ENCODE assay signal across 16 cellular contexts in genomic region chr11:95544095-95544795, GRCh38.
DNase-seq lines count a peak whose midpoint lies in the region; ATAC-seq, FAIRE-seq and TF ChIP-seq lines count a peak whose summit lies in the region.
"Had no signal": no experiment of that assay in that cellular context is flagged by ENCODE, and none has a peak within 500 bp of the region (broad histone marks: within the 10 kb centered on the region; RNA-seq: fewer than 3 reads in every experiment).

No MANE protein-coding gene starts in this region.

- H3K9ac ChIP-seq in HepG2 (ENCODE audit: insufficient read depth, low read depth, low read length) = no peak overlapping the region
- H3K9ac ChIP-seq: neural progenitor cell had no signal

- no peak overlapping the region for H3K4me3 Mint-ChIP-seq in activated T-helper 17 cell treated with anti-CD3 and anti-CD28 coated beads, Interleukin-2, amount 50 U/mL, for 72 hours
- H3K4me3 Mint-ChIP-seq: neural progenitor cell had no signal

- no peak for TF ChIP-seq CTCF in HepG2 (CRISPR knock-in tag; IDR thresholded peaks at IDR 0.05)
- TF ChIP-seq CTCF in right lobe of liver (IDR thresholded peaks at IDR 0.05) = no peak
- no peak for TF ChIP-seq CTCF in prostate gland (IDR thresholded peaks at IDR 0.05)

- no peak for TF ChIP-seq RAD21 in HepG2 (CRISPR knock-in tag; IDR thresholded peaks at IDR 0.05)

- no peak for FAIRE-seq in HepG2 (lab: Jason Lieb, UNC)

- no peaks in the 10 kb centered on the region for H4K20me1 ChIP-seq in HepG2 (ENCODE audit: insufficient read depth, low read length)

- H3K4me1 ChIP-seq in HepG2 (ENCODE audit: insufficient read depth, low read length) (no peaks in the 10 kb centered on the region), right lobe of liver (no peaks in the 10 kb centered on the region), prostate gland (replicated peaks) (no peaks in the 10 kb centered on the region)
- H3K4me1 ChIP-seq: ascending aorta, colonic mucosa had no signal

- 0% methylated on average over 3 of the region's 3 CpGs for WGBS in HepG2 (ENCODE audit: low lambda C conversion rate)
- WGBS in right lobe of liver (ENCODE audit: insufficient coverage, low coverage, low lambda C conversion rate, missing lambda C conversion rate) = 91% methylated on average over 3 of the region's 3 CpGs
- 78% methylated on average over 3 of the region's 3 CpGs for WGBS in prostate gland

- in situ Hi-C loops in HepG2 (cut with HindIII; ENCODE audit: extremely low pct_ligation_motif_present, low pct_unique_long_range_greater_than_20kb) = no loop called here

- DNase-seq in HepG2 (ENCODE audit: low spot score) (no peak), right lobe of liver (no peak), fibroblast of peridontal ligament (ENCODE audit: extremely low read depth) (peak; percentile 62), NCI-H1930 (lab: John Stamatoyannopoulos, UW) (no peak), DMS153 (lab: John Stamatoyannopoulos, UW) (no peak), prostate gland (ENCODE audit: low spot score) (no peak)
- DNase-seq: colonic mucosa, midbrain, MM.1S, NCI-H2029 treated with DMSO at 0.1 percent for 48 hours, NCI-H748 treated with DMSO at 0.1 percent for 48 hours, PC-9 had no signal

- H3K9me3 Mint-ChIP-seq in activated T-helper 17 cell treated with anti-CD3 and anti-CD28 coated beads, Interleukin-2, amount 50 U/mL, for 72 hours = no peaks in the 10 kb centered on the region

- POLR2A ChIA-PET in HepG2 (lab: Yijun Ruan, JAX) = no interaction called here

- no peak for TF ChIP-seq POLR2A in HepG2 (IDR thresholded peaks at IDR 0.05; ENCODE audit: insufficient read depth in 1 of 2, low read depth in 2 of 2, low read length in 2 of 2)
- no peak for TF ChIP-seq POLR2A in right lobe of liver (IDR thresholded peaks at IDR 0.05)
- no peak for TF ChIP-seq POLR2A in prostate gland (IDR thresholded peaks at IDR 0.05)

- no peaks in the 10 kb centered on the region for H3K36me3 ChIP-seq in HepG2 (replicated peaks in 1 of 2; ENCODE audit: control insufficient read depth in 1 of 2, insufficient read depth in 2 of 2, low read length in 2 of 2)
- no peaks in the 10 kb centered on the region for H3K36me3 ChIP-seq in right lobe of liver
- H3K36me3 ChIP-seq in prostate gland = no peaks in the 10 kb centered on the region
- H3K36me3 ChIP-seq: ascending aorta, colonic mucosa, neural progenitor cell had no signal

- H3K27ac Mint-ChIP-seq in activated T-helper 17 cell treated with anti-CD3 and anti-CD28 coated beads, Interleukin-2, amount 50 U/mL, for 72 hours = no peak overlapping the region
- H3K27ac Mint-ChIP-seq: neural progenitor cell had no signal

- H3K27me3 ChIP-seq in HepG2 (ENCODE audit: control insufficient read depth in 1 of 2, insufficient read depth in 2 of 2, low read length in 2 of 2) = peaks cover 0 to 2% of the 10 kb centered on the region in 2 experiments; a peak in 1 of 5 replicates
- H3K27me3 ChIP-seq in right lobe of liver = no peaks in the 10 kb centered on the region
- H3K27me3 ChIP-seq in prostate gland (replicated peaks; ENCODE audit: insufficient read depth) = no peaks in the 10 kb centered on the region
- H3K27me3 ChIP-seq: ascending aorta, colonic mucosa, neural progenitor cell had no signal

- H3K9me3 ChIP-seq in HepG2 (ENCODE audit: low read length) (no peaks in the 10 kb centered on the region), right lobe of liver (no peaks in the 10 kb centered on the region), prostate gland (no peaks in the 10 kb centered on the region)
- H3K9me3 ChIP-seq: ascending aorta, colonic mucosa had no signal

- CTCF ChIA-PET in HepG2 (lab: Yijun Ruan, JAX; ENCODE audit: low intra/inter-chr PET ratio, low total read pairs) = no interaction called here

- ATAC-seq in HepG2 = no peak
- ATAC-seq in right lobe of liver = no peak
- peak; percentile 74 for ATAC-seq in activated T-helper 17 cell treated with anti-CD3 and anti-CD28 coated beads, Interleukin-2, amount 50 U/mL, for 72 hours (replicated peaks)
- ATAC-seq in HG03565 (IDR thresholded peaks at IDR 0.05; ENCODE audit: unreplicated experiment) = no peak

- no peak overlapping the region for H2AFZ ChIP-seq in HepG2 (ENCODE audit: low read length)
- H2AFZ ChIP-seq: neural progenitor cell, PC-9 had no signal

- H3K4me3 ChIP-seq in HepG2 (replicated peaks in 1 of 3; ENCODE audit: insufficient read depth in 1 of 3, low read depth in 2 of 3, low read length in 3 of 3) (no peak overlapping the region), right lobe of liver (no peak overlapping the region), prostate gland (no peak overlapping the region)
- H3K4me3 ChIP-seq: ascending aorta, colonic mucosa, neural progenitor cell, PC-9 had no signal

- no peaks in the 10 kb centered on the region for H3K36me3 Mint-ChIP-seq in activated T-helper 17 cell treated with anti-CD3 and anti-CD28 coated beads, Interleukin-2, amount 50 U/mL, for 72 hours (ENCODE audit: low read depth)
- H3K36me3 Mint-ChIP-seq: neural progenitor cell had no signal

- intact Hi-C loops in HepG2 (cut with micrococcal nuclease; ENCODE audit: unreplicated experiment) = no loop called here
- intact Hi-C loops in right lobe of liver (cut with DNase I) = no loop called here
- intact Hi-C loops in prostate gland (cut with DNase I) = no loop called here

- H3K79me2 ChIP-seq in HepG2 (ENCODE audit: insufficient read depth, low read length) = no peaks in the 10 kb centered on the region

- H3K4me1 Mint-ChIP-seq in activated T-helper 17 cell treated with anti-CD3 and anti-CD28 coated beads, Interleukin-2, amount 50 U/mL, for 72 hours = no peaks in the 10 kb centered on the region

- TF ChIP-seq EP300 in HepG2 (IDR thresholded peaks at IDR 0.05; ENCODE audit: low read depth in 2 of 2, low read length in 2 of 2) (no peak), HepG2 (CRISPR knock-in tag; IDR thresholded peaks at IDR 0.05; ENCODE audit: borderline replicate concordance) (no peak)

- H3K27me3 Mint-ChIP-seq in activated T-helper 17 cell treated with anti-CD3 and anti-CD28 coated beads, Interleukin-2, amount 50 U/mL, for 72 hours = no peaks in the 10 kb centered on the region

- H3K4me2 ChIP-seq in HepG2 (ENCODE audit: low read depth, low read length) = no peak overlapping the region
- H3K4me2 ChIP-seq: neural progenitor cell, PC-9 had no signal

- BruUV-seq in HepG2 (replicated peaks; lab: Mats Ljungman, UMichigan) = no TSS peak

- H3K27ac ChIP-seq in HepG2 (ENCODE audit: extremely low read length, insufficient read depth, low read length) (no peak overlapping the region), right lobe of liver (no peak overlapping the region), prostate gland (no peak overlapping the region)
- H3K27ac ChIP-seq: ascending aorta, colonic mucosa, neural progenitor cell, PC-9 had no signal

TF ChIP-seq in HepG2, 621 proteins besides CTCF, POLR2A, EP300 and RAD21 (continues in another document):
- TF ChIP-seq ZSCAN31 (CRISPR knock-in tag; IDR thresholded peaks at IDR 0.05; ENCODE audit: low read depth) (no peak), ZNF800 (CRISPR knock-in tag; IDR thresholded peaks at IDR 0.05) (no peak), TAF1 (CRISPR knock-in tag; IDR thresholded peaks at IDR 0.05) (no peak), MAFF (IDR thresholded peaks at IDR 0.05; ENCODE audit: low read depth, low read length) (peak; percentile 71), HOXA5 (CRISPR knock-in tag; IDR thresholded peaks at IDR 0.05) (no peak), THRA (CRISPR knock-in tag; IDR thresholded peaks at IDR 0.05; ENCODE audit: borderline replicate concordance) (no peak), TFE3 (CRISPR knock-in tag; IDR thresholded peaks at IDR 0.05) (no peak), RXRB (CRISPR knock-in tag; IDR thresholded peaks at IDR 0.05; ENCODE audit: borderline replicate concordance) (no peak), ATF7 (IDR thresholded peaks at IDR 0.05) (peak; percentile 40; the same call in 1 of the 2 replicates), ATF7 (CRISPR knock-in tag; IDR thresholded peaks at IDR 0.05) (no peak), SRSF9 (IDR thresholded peaks at IDR 0.05; ENCODE audit: borderline replicate concordance, insufficient read depth, low read depth, low read length, poor library complexity, severe bottlenecking) (no peak), TCF7 (IDR thresholded peaks at IDR 0.05; ENCODE audit: low read depth) (no peak)
